11 cellular contexts compared by ENCODE assay signal in the genomic region with DNA sequence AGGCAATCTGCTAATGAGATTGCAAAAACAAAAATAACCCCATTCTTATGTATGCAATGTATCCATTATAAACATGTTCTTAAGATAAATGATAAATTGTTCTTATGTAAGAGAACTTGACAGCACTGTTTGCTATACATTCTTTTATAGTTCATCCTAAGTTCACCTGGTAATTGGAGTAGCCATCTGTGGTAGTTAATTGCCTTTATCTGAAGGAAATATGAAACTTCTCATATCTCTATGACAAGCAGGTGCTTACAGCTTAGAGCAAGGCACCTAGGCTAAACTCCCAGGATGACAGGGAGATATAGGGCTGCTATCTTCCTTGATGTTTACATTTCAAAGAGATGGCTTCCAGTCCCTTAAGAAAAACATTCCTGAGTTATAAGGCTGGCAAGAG.
"Had no signal": no experiment of that assay in that cellular context is flagged by ENCODE, and none has a peak within 500 bp of the region (broad histone marks: within the 10 kb centered on the region; RNA-seq: fewer than 3 reads in every experiment).

No MANE protein-coding gene starts in this region.

- H3K4me1 Mint-ChIP-seq: activated B cell treated with CpG ODN at 0.5 μM for 24 hours; activated CD4-positive, alpha-beta T cell treated with anti-CD3 and anti-CD28 coated beads, Interleukin-2, amount 10 ng/mL, durations not matched to agents 24 days and 14 days; activated T-helper 17 cell treated with anti-CD3 and anti-CD28 coated beads, Interleukin-2, amount 50 U/mL, for 72 hours; naive B cell had no signal

- ATAC-seq: activated T-helper 17 cell treated with anti-CD3 and anti-CD28 coated beads, Interleukin-2, amount 50 U/mL, for 72 hours; esophagus mucosa; lower lobe of right lung had no signal

- H3K4me3 Mint-ChIP-seq: activated B cell treated with CpG ODN at 0.5 μM for 24 hours; activated CD4-positive, alpha-beta T cell treated with anti-CD3 and anti-CD28 coated beads, Interleukin-2, amount 10 ng/mL, durations not matched to agents 24 days and 14 days; activated naive CD4-positive, alpha-beta T cell treated with anti-CD3 and anti-CD28 coated beads for 36 hours; activated T-helper 17 cell treated with anti-CD3 and anti-CD28 coated beads, Interleukin-2, amount 50 U/mL, for 72 hours; naive B cell had no signal

- DNase-seq: activated B cell treated with CpG ODN at 0.5 μM for 24 hours; activated CD4-positive, alpha-beta T cell treated with anti-CD3 and anti-CD28 coated beads, Interleukin-2, amount 10 ng/mL, durations not matched to agents 24 days and 14 days; activated naive CD4-positive, alpha-beta T cell treated with anti-CD3 and anti-CD28 coated beads for 36 hours; activated T-cell treated with anti-CD3 and anti-CD28 coated beads for 4 hours; hippocampal formation; lower lobe of right lung; naive B cell; posterior cingulate gyrus; tibial artery had no signal

- H3K27ac Mint-ChIP-seq: activated B cell treated with CpG ODN at 0.5 μM for 24 hours; activated CD4-positive, alpha-beta T cell treated with anti-CD3 and anti-CD28 coated beads, Interleukin-2, amount 10 ng/mL, durations not matched to agents 24 days and 14 days; activated naive CD4-positive, alpha-beta T cell treated with anti-CD3 and anti-CD28 coated beads for 36 hours; activated T-helper 17 cell treated with anti-CD3 and anti-CD28 coated beads, Interleukin-2, amount 50 U/mL, for 72 hours; naive B cell had no signal
